Comparison of ENCODE assay signal across 8 cellular contexts in genomic region chr7:55573234-55573504, GRCh38. TPM values are rescaled to one million over a fixed set of nuclear protein-coding genes. Genes with fewer than 3 reads are reported as not detected.
DNase-seq lines count a peak whose midpoint lies in the region; ATAC-seq and TF ChIP-seq lines count a peak whose summit lies in the region.

No MANE protein-coding gene starts in this region.

- H3K27ac Mint-ChIP-seq in activated T-cell treated with anti-CD3 and anti-CD28 coated beads, Interleukin-2, amount 50 U/mL, for 24 hours, result peak overlapping the region; percentile 79
- peak overlapping the region; percentile 82 for H3K27ac Mint-ChIP-seq in activated CD8-positive, alpha-beta T cell treated with anti-CD3 and anti-CD28 coated beads for 36 hours
- peak overlapping the region; percentile 82 to 96 (median 92) for H3K27ac Mint-ChIP-seq in immature natural killer cell

- peaks cover 12% of the 10 kb centered on the region for H3K36me3 Mint-ChIP-seq in activated T-cell treated with anti-CD3 and anti-CD28 coated beads, Interleukin-2, amount 50 U/mL, for 24 hours (ENCODE audit: low read depth)
- peaks cover 1% of the 10 kb centered on the region for H3K36me3 Mint-ChIP-seq in activated CD8-positive, alpha-beta T cell treated with anti-CD3 and anti-CD28 coated beads for 36 hours (ENCODE audit: low read depth)
- H3K36me3 Mint-ChIP-seq in immature natural killer cell, result peaks cover 0 to 9% (median 0%) of the 10 kb centered on the region in 3 donors

- 28 to 32% methylated on average over 6 of the region's 6 CpGs for whole genome bisulfite sequencing in testis, 2 donors

- no peaks in the 10 kb centered on the region for H3K9me3 ChIP-seq in testis

- peak overlapping the region; percentile 70 to 88 for H3K27ac ChIP-seq in testis

- CTCF ChIA-PET in activated CD8-positive, alpha-beta T cell treated with anti-CD3 and anti-CD28 coated beads for 36 hours (lab: Charles Lee), result interaction anchor here (2.7 to 3.3 kb wide), 2 partner anchors 20 to 39 kb away, joined by 13 to 21 read pairs; no protein-coding TSS in a partner anchor

- H3K27me3 ChIP-seq in testis, result no peaks in the 10 kb centered on the region

- H3K27me3 Mint-ChIP-seq in activated T-cell treated with anti-CD3 and anti-CD28 coated beads, Interleukin-2, amount 50 U/mL, for 24 hours, result no peaks in the 10 kb centered on the region
- no peaks in the 10 kb centered on the region for H3K27me3 Mint-ChIP-seq in activated CD8-positive, alpha-beta T cell treated with anti-CD3 and anti-CD28 coated beads for 36 hours
- peaks cover 10 to 29% (median 16%) of the 10 kb centered on the region in 3 donors for H3K27me3 Mint-ChIP-seq in immature natural killer cell (ENCODE audit: low read depth in 3 of 3)

- H3K36me3 ChIP-seq in testis (ENCODE audit: low read depth, missing control alignments), result no peaks in the 10 kb centered on the region

- TF ChIP-seq POLR2A in testis (IDR thresholded peaks at IDR 0.05), result no peak

- POLR2A ChIA-PET in activated CD8-positive, alpha-beta T cell treated with anti-CD3 and anti-CD28 coated beads for 36 hours (lab: Charles Lee), result interaction anchor here (0.6 to 11.2 kb wide), 9 partner anchors 9 to 64 kb away, joined by 3 to 163 read pairs (median 3); no protein-coding TSS in a partner anchor

- no peak for TF ChIP-seq CTCF in activated CD8-positive, alpha-beta T cell treated with anti-CD3 and anti-CD28 coated beads for 36 hours (IDR thresholded peaks at IDR 0.05)
- TF ChIP-seq CTCF in testis (IDR thresholded peaks at IDR 0.05), result no peak

- peak overlapping the region; percentile 75 for H3K4me3 Mint-ChIP-seq in activated T-cell treated with anti-CD3 and anti-CD28 coated beads, Interleukin-2, amount 50 U/mL, for 24 hours
- H3K4me3 Mint-ChIP-seq in activated CD8-positive, alpha-beta T cell treated with anti-CD3 and anti-CD28 coated beads for 36 hours, result peak overlapping the region; percentile 72
- peak overlapping the region; percentile 87 to 95 (median 91) for H3K4me3 Mint-ChIP-seq in immature natural killer cell

- H3K4me3 ChIP-seq in testis, result peak overlapping the region in 1 of 2 donors; percentile 76

- H3K4me1 Mint-ChIP-seq in activated T-cell treated with anti-CD3 and anti-CD28 coated beads, Interleukin-2, amount 50 U/mL, for 24 hours (ENCODE audit: low read depth), result peaks cover 60% of the 10 kb centered on the region
- H3K4me1 Mint-ChIP-seq in activated CD8-positive, alpha-beta T cell treated with anti-CD3 and anti-CD28 coated beads for 36 hours (ENCODE audit: low read depth), result peaks cover 57% of the 10 kb centered on the region
- H3K4me1 Mint-ChIP-seq in immature natural killer cell, result peaks cover 52 to 54% of the 10 kb centered on the region in 2 donors

- intact Hi-C loops in activated CD8-positive, alpha-beta T cell treated with anti-CD3 and anti-CD28 coated beads for 36 hours (cut with micrococcal nuclease), result no loop called here
- intact Hi-C loops in testis (cut with DNase I; ENCODE audit: low total_unique reads), result no loop called here

- DNase-seq in activated T-cell treated with anti-CD3 and anti-CD28 coated beads, Interleukin-2, amount 50 U/mL, for 24 hours, result no peak
- DNase-seq in activated T-cell treated with anti-CD3 and anti-CD28 coated beads for 4 hours, result no peak
- no peak for DNase-seq in activated CD8-positive, alpha-beta T cell treated with anti-CD3 and anti-CD28 coated beads for 36 hours
- DNase-seq in immature natural killer cell, result no peak
- DNase-seq in testis, result no peak
- DNase-seq in UCSD-AML1 (lab: John Stamatoyannopoulos, UW; ENCODE audit: unreplicated experiment), result no peak
- no peak for DNase-seq in midbrain (lab: John Stamatoyannopoulos, UW)
- DNase-seq in G401 (ENCODE audit: low spot score), result no peak

- no peaks in the 10 kb centered on the region for H3K9me3 Mint-ChIP-seq in activated T-cell treated with anti-CD3 and anti-CD28 coated beads, Interleukin-2, amount 50 U/mL, for 24 hours
- H3K9me3 Mint-ChIP-seq in activated CD8-positive, alpha-beta T cell treated with anti-CD3 and anti-CD28 coated beads for 36 hours, result no peaks in the 10 kb centered on the region
- H3K9me3 Mint-ChIP-seq in immature natural killer cell, result no peaks in the 10 kb centered on the region

- H3K4me1 ChIP-seq in testis, result peaks cover 27% of the 10 kb centered on the region

- no peak for ATAC-seq in activated CD8-positive, alpha-beta T cell treated with anti-CD3 and anti-CD28 coated beads for 36 hours

- in situ Hi-C loops in G401 (cut with HindIII; ENCODE audit: low sequenced_read_pairs), result no loop called here

RNA-seq across cellular contexts. Expression of gene VOPP1, which starts 0.9 kb away (rescaled TPM):
- 10 to 100 TPM; 32.6 to 34.7 TPM for total RNA-seq in activated CD8-positive, alpha-beta T cell treated with anti-CD3 and anti-CD28 coated beads for 36 hours
- polyA plus RNA-seq in immature natural killer cell (100 to 1,000 TPM in 1 of 3 donors, 10 to 100 TPM in 2; 54.0 to 119 (median 57.9) TPM), testis (ENCODE audit: insufficient read depth, low read depth, low replicate concordance) (29.3 TPM)
- 10 to 100 TPM; 25.0 to 26.6 TPM for total RNA-seq in testis
- 27.7 and 38.2 TPM in 2 replicates for total RNA-seq in G401 (2014; rRNA removed; shearing (Covaris generic))
